ENCODE assay signal across 2 cellular contexts in genomic region chr7:155932324-155932723, GRCh38.
TF ChIP-seq lines count a peak whose summit lies in the region.

No MANE protein-coding gene starts in this region.

TF ChIP-seq in HEK293, 187 proteins besides CTCF, POLR2A, EP300 and RAD21:
- TF ChIP-seq ZSCAN4 (tag by site-specific recombination; IDR thresholded peaks at IDR 0.05): peak; percentile 62; the same call in 1 of the 2 replicates
TF ChIP-seq in HEK293: peak in this region for 1; not testable (repeated sequence) for 186.

TF ChIP-seq in HepG2, 621 proteins besides CTCF, POLR2A, EP300 and RAD21:
- peak; percentile 56 for TF ChIP-seq MNT (IDR thresholded peaks at IDR 0.05)
TF ChIP-seq in HepG2: peak in this region for 1; not testable (repeated sequence) for 620.
